In the genomic region with DNA sequence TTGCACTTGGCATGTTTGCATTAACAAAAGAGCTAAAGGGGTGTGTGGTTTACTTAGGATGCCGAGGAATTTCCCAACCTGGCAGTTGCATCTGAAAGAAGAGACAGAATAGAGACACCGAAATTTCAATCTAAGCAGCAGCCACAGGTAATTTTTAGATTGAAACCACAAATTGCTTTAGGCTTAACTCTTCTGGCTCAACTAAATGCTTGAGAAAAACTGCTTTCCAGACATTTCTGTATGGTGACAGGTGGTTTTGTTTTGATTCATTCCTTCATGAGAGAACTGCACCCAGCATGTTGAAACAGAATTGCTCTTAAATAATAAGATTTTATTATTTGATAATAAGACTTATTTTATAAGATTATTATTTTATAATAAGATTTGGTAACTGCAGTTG, we compare ENCODE assay signal across 1 cellular context.
TF ChIP-seq lines count a peak whose summit lies in the region.

No MANE protein-coding gene starts in this region.

TF ChIP-seq in GM12878, 131 proteins besides CTCF, POLR2A, EP300 and RAD21:
- TF ChIP-seq JUNB (IDR thresholded peaks at IDR 0.05) = peak; percentile 54
- TF ChIP-seq ZNF24 (IDR thresholded peaks at IDR 0.05) = 0 out of 2 replicates have a peak, but pooled peaks have one; percentile 40
- TF ChIP-seq GATAD2B (conservative IDR thresholded peaks at IDR 0.05; ENCODE audit: low read depth) = no peak
- TF ChIP-seq TBL1XR1 (IDR thresholded peaks at IDR 0.05; ENCODE audit: low read depth, low read length) = 0 out of 2 replicates have a peak, but pooled peaks have one; percentile 51
- peak; percentile 33; the same call in 1 of the 2 replicates for TF ChIP-seq MEF2A (IDR thresholded peaks at IDR 0.05; ENCODE audit: insufficient read depth, low read depth, low read length)
- TF ChIP-seq, protein P1, sequence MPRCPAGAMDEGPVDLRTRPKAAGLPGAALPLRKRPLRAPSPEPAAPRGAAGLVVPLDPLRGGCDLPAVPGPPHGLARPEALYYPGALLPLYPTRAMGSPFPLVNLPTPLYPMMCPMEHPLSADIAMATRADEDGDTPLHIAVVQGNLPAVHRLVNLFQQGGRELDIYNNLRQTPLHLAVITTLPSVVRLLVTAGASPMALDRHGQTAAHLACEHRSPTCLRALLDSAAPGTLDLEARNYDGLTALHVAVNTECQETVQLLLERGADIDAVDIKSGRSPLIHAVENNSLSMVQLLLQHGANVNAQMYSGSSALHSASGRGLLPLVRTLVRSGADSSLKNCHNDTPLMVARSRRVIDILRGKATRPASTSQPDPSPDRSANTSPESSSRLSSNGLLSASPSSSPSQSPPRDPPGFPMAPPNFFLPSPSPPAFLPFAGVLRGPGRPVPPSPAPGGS (IDR thresholded peaks at IDR 0.05; ENCODE audit: borderline replicate concordance, insufficient read depth, low read depth, low read length, poor library complexity, severe bottlenecking) = peak; percentile 17
- TF ChIP-seq NFYA (IDR thresholded peaks at IDR 0.05; ENCODE audit: borderline replicate concordance, low read depth, low read length) = no peak
- TF ChIP-seq IKZF2 (IDR thresholded peaks at IDR 0.05) = peak in 1 of 2 experiments; percentile 41; a peak in 1 of 4 replicates
- TF ChIP-seq NFIC (IDR thresholded peaks at IDR 0.05; ENCODE audit: low read depth, low read length) = peak; percentile 71; the same call in 1 of the 2 replicates
- TF ChIP-seq, protein P2, sequence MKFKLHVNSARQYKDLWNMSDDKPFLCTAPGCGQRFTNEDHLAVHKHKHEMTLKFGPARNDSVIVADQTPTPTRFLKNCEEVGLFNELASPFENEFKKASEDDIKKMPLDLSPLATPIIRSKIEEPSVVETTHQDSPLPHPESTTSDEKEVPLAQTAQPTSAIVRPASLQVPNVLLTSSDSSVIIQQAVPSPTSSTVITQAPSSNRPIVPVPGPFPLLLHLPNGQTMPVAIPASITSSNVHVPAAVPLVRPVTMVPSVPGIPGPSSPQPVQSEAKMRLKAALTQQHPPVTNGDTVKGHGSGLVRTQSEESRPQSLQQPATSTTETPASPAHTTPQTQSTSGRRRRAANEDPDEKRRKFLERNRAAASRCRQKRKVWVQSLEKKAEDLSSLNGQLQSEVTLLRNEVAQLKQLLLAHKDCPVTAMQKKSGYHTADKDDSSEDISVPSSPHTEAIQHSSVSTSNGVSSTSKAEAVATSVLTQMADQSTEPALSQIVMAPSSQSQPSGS (IDR thresholded peaks at IDR 0.05; ENCODE audit: low read length) = peak; percentile 46
- TF ChIP-seq RUNX3 (IDR thresholded peaks at IDR 0.05; ENCODE audit: low read length) = peak; percentile 91
- no peak for TF ChIP-seq CREM (IDR thresholded peaks at IDR 0.05; ENCODE audit: low read depth)
